Comparison of ENCODE assay signal across 35 cellular contexts in genomic region chr9:89291741-89292140, GRCh38.
"Had no signal": no experiment of that assay in that cellular context is flagged by ENCODE, and none has a peak within 500 bp of the region (broad histone marks: within the 10 kb centered on the region; RNA-seq: fewer than 3 reads in every experiment).

No MANE protein-coding gene starts in this region.

- H3K9ac ChIP-seq: KMS-11, SK-N-SH had no signal

- H3K27me3 ChIP-seq: MG63, Peyer's patch, SJSA1 had no signal

- H3K4me2 ChIP-seq: KMS-11, SK-N-SH had no signal

- DNase-seq: Kasumi-1; KBM-7; NCI-H1048; NCI-H1092 treated with DMSO at 0.1 percent for 48 hours; NCI-H1105 treated with DMSO at 0.1 percent for 48 hours; NCI-H1417; NCI-H1436; NCI-H146; NCI-H1694; NCI-H187; NCI-H1930; NCI-H2029 treated with DMSO at 0.1 percent for 48 hours; NCI-H2081 treated with DMSO at 0.1 percent for 48 hours; NCI-H2107; NCI-H2171; NCI-H226; NCI-H446 treated with DMSO at 0.1 percent for 48 hours; NCI-H510A; NCI-H524; NCI-H526; NCI-H69; NCI-H748 treated with DMSO at 0.1 percent for 48 hours; NCI-H82; NK-92 treated with Interleukin-12 subunit alpha and Interleukin-12 subunit beta, amount 100 ng/mL, for 24 hours; OCI-M1; PC-3; Peyer's patch; Right ventricle myocardium superior; RPMI8226; SHP77 treated with DMSO at 0.1 percent for 48 hours; SK-N-SH; SW 1271 had no signal

- H3K4me1 ChIP-seq: Peyer's patch, SJSA1 had no signal

- H3K9me2 ChIP-seq: SK-N-SH had no signal

- H3K36me3 ChIP-seq: MG63, Peyer's patch, SJSA1 had no signal

- H3K27ac ChIP-seq: KMS-11, Peyer's patch, SJSA1 had no signal

- H3K4me3 ChIP-seq: MG63, Peyer's patch, SJSA1 had no signal

- H3K9me3 ChIP-seq: Peyer's patch, SJSA1, SK-N-SH had no signal

- ATAC-seq: PC-3 had no signal
